In genomic region chr20:37375227-37375626, GRCh38 we compare ENCODE assay signal across 19 cellular contexts. TPM values are rescaled to one million over a fixed set of nuclear protein-coding genes. Genes with fewer than 3 reads are reported as not detected.
DNase-seq lines count a peak whose midpoint lies in the region; ATAC-seq and TF ChIP-seq lines count a peak whose summit lies in the region.
"Had no signal": no experiment of that assay in that cellular context is flagged by ENCODE, and none has a peak within 500 bp of the region (broad histone marks: within the 10 kb centered on the region; RNA-seq: fewer than 3 reads in every experiment).

No MANE protein-coding gene starts in this region.

- no peaks in the 10 kb centered on the region for H3K27me3 ChIP-seq in Peyer's patch
- H3K27me3 ChIP-seq: tibial artery had no signal

- POLR2A ChIA-PET in activated B cell treated with CpG ODN at 0.5 μM for 24 hours (lab: Charles Lee), result interaction anchor here (0.7 kb wide), 1 partner anchor 40 kb away, joined by 3 read pairs; no protein-coding TSS in a partner anchor

- H3K4me3 ChIP-seq in Peyer's patch, result no peak overlapping the region
- H3K4me3 ChIP-seq: HAP-1, tibial artery had no signal

- H3K9me3 Mint-ChIP-seq in Calu3 (ENCODE audit: low read depth, unreplicated experiment) (no peaks in the 10 kb centered on the region), activated B cell treated with CpG ODN at 0.5 μM for 24 hours (no peaks in the 10 kb centered on the region)
- H3K9me3 Mint-ChIP-seq: activated CD8-positive, alpha-beta T cell treated with anti-CD3 and anti-CD28 coated beads for 36 hours; CD4-positive, CD25-positive, alpha-beta regulatory T cell; endodermal cell had no signal

- H3K27ac ChIP-seq in Peyer's patch, result no peak overlapping the region
- H3K27ac ChIP-seq: tibial artery had no signal

- BruUV-seq in Calu3 (replicated peaks; lab: Mats Ljungman, UMichigan), result no TSS peak

- peak; percentile 57 for ATAC-seq in GM19395 (IDR thresholded peaks at IDR 0.05; ENCODE audit: unreplicated experiment)
- ATAC-seq in HG02678 (IDR thresholded peaks at IDR 0.05; ENCODE audit: unreplicated experiment), result peak; percentile 71
- peak; percentile 31 for ATAC-seq in activated B cell treated with CpG ODN at 0.5 μM for 24 hours (ENCODE audit: low read depth)
- no peak for ATAC-seq in HG03039 (IDR thresholded peaks at IDR 0.05; ENCODE audit: unreplicated experiment)
- ATAC-seq: activated CD8-positive, alpha-beta T cell treated with anti-CD3 and anti-CD28 coated beads for 36 hours; left lobe of liver; PC-3 had no signal

- no peak for DNase-seq in Calu3
- DNase-seq in activated B cell treated with CpG ODN at 0.5 μM for 24 hours, result no peak
- DNase-seq in Peyer's patch, result no peak
- no peak for DNase-seq in DMS153 (lab: John Stamatoyannopoulos, UW)
- DNase-seq in NCI-H345 (lab: John Stamatoyannopoulos, UW), result no peak
- DNase-seq: activated CD8-positive, alpha-beta T cell treated with anti-CD3 and anti-CD28 coated beads for 36 hours; CD4-positive, CD25-positive, alpha-beta regulatory T cell; DMS79 treated with DMSO at 0.1 percent for 48 hours; Kasumi-1; NCI-H1417; PC-3; stimulated activated CD4-positive, alpha-beta T cell treated with anti-CD3 and anti-CD28 coated beads, Interleukin-4, amount 100 ng/mL, for 24 hours; tibial artery had no signal

- TF ChIP-seq POLR2A in Peyer's patch (IDR thresholded peaks at IDR 0.05), result no peak

- H3K36me3 ChIP-seq in Peyer's patch, result peaks cover 0 to 18% (median 0%) of the 10 kb centered on the region in 3 donors

- H3K27ac Mint-ChIP-seq in Calu3 (ENCODE audit: unreplicated experiment), result peak overlapping the region; percentile 31
- peak overlapping the region; percentile 41 for H3K27ac Mint-ChIP-seq in activated B cell treated with CpG ODN at 0.5 μM for 24 hours
- H3K27ac Mint-ChIP-seq: activated CD8-positive, alpha-beta T cell treated with anti-CD3 and anti-CD28 coated beads for 36 hours; endodermal cell had no signal

- H3K4me3 Mint-ChIP-seq in Calu3 (ENCODE audit: low read depth, unreplicated experiment) (no peak overlapping the region), activated B cell treated with CpG ODN at 0.5 μM for 24 hours (peak overlapping the region; percentile 20)
- H3K4me3 Mint-ChIP-seq: activated CD8-positive, alpha-beta T cell treated with anti-CD3 and anti-CD28 coated beads for 36 hours; CD4-positive, CD25-positive, alpha-beta regulatory T cell; endodermal cell had no signal

- TF ChIP-seq CTCF in Calu3 (IDR thresholded peaks at IDR 0.05; ENCODE audit: unreplicated experiment) (no peak), activated B cell treated with CpG ODN at 0.5 μM for 24 hours (IDR thresholded peaks at IDR 0.05) (no peak), Peyer's patch (IDR thresholded peaks at IDR 0.05) (no peak)

- peaks cover 45% of the 10 kb centered on the region for H3K4me1 Mint-ChIP-seq in Calu3 (ENCODE audit: low read depth, unreplicated experiment)
- H3K4me1 Mint-ChIP-seq in activated B cell treated with CpG ODN at 0.5 μM for 24 hours, result peaks cover 40% of the 10 kb centered on the region
- H3K4me1 Mint-ChIP-seq: CD4-positive, CD25-positive, alpha-beta regulatory T cell had no signal

- no peaks in the 10 kb centered on the region for H3K27me3 Mint-ChIP-seq in Calu3 (ENCODE audit: unreplicated experiment)
- H3K27me3 Mint-ChIP-seq in activated B cell treated with CpG ODN at 0.5 μM for 24 hours, result no peaks in the 10 kb centered on the region
- H3K27me3 Mint-ChIP-seq: activated CD8-positive, alpha-beta T cell treated with anti-CD3 and anti-CD28 coated beads for 36 hours; CD4-positive, CD25-positive, alpha-beta regulatory T cell had no signal

- peaks cover 51% of the 10 kb centered on the region for H3K36me3 Mint-ChIP-seq in Calu3 (ENCODE audit: insufficient read depth, unreplicated experiment)
- peaks cover 16% of the 10 kb centered on the region for H3K36me3 Mint-ChIP-seq in activated B cell treated with CpG ODN at 0.5 μM for 24 hours (ENCODE audit: low read depth)
- H3K36me3 Mint-ChIP-seq: CD4-positive, CD25-positive, alpha-beta regulatory T cell had no signal

- no peaks in the 10 kb centered on the region for H3K4me1 ChIP-seq in Peyer's patch
- H3K4me1 ChIP-seq: HAP-1, tibial artery had no signal

- CTCF ChIA-PET in Calu3 (lab: Charles Lee), result no interaction called here
- CTCF ChIA-PET in activated B cell treated with CpG ODN at 0.5 μM for 24 hours (lab: Charles Lee), result no interaction called here

- intact Hi-C loops in Calu3 (cut with micrococcal nuclease; ENCODE audit: unreplicated experiment) (no loop called here), activated B cell treated with CpG ODN at 0.5 μM for 24 hours (cut with micrococcal nuclease) (no loop called here)

- no peaks in the 10 kb centered on the region for H3K9me3 ChIP-seq in Peyer's patch
- H3K9me3 ChIP-seq: HAP-1, tibial artery had no signal

RNA-seq across cellular contexts. Expression of gene SRC, which starts 29.3 kb away (rescaled TPM):
- total RNA-seq in Calu3 (2022) (185 and 203 TPM in 2 replicates), activated B cell treated with CpG ODN at 0.5 μM for 24 hours (62.9 and 72.7 TPM in 2 replicates), Peyer's patch (100 to 1,000 TPM in 3 of 4 donors, 10 to 100 TPM in 1; 85.8 to 187 (median 146) TPM)
